8 cellular contexts compared by ENCODE assay signal in genomic region chr17:32142038-32142856, GRCh38. TPM values are rescaled to one million over a fixed set of nuclear protein-coding genes. Genes with fewer than 3 reads are reported as not detected.
DNase-seq lines count a peak whose midpoint lies in the region; ATAC-seq and TF ChIP-seq lines count a peak whose summit lies in the region.

Gene RHOT1 (plus strand): TSS chr17:32142502. CDS start chr17:32142693, 191 bp downstream.

- WGBS in right cardiac atrium, result 1% methylated on average over 84 of the region's 84 CpGs
- 0% methylated on average over 54 to 84 of the region's 84 CpGs for WGBS in aorta, 2 donors

- peak within 1 kb of the TSS; percentile 72 for H3K27ac ChIP-seq in right cardiac atrium (ENCODE audit: low read length)
- H3K27ac ChIP-seq in rectal smooth muscle tissue (ENCODE audit: low read depth, low read length), result peak within 1 kb of the TSS; percentile 88
- H3K27ac ChIP-seq in aorta (ENCODE audit: low read depth in 1 of 2, low read length in 2 of 2), result peak within 1 kb of the TSS; percentile 66 to 87

- H3K9me3 ChIP-seq in right cardiac atrium (ENCODE audit: control insufficient read depth, low read length) (no peaks in the 10 kb centered on the region), aorta (ENCODE audit: control insufficient read depth, low read length) (no peaks in the 10 kb centered on the region)

- H3K36me3 ChIP-seq in rectal smooth muscle tissue (ENCODE audit: control insufficient read depth, insufficient read depth, low read length) (peaks cover 2% of the 10 kb centered on the region), aorta (ENCODE audit: control insufficient read depth in 1 of 2, insufficient read depth in 2 of 2, low read length in 1 of 2) (no peaks in the 10 kb centered on the region)

- DNase-seq in GM12864 (ENCODE audit: low read depth), result peak; percentile 31
- peak; percentile 69 for DNase-seq in NCI-H1105 treated with DMSO at 0.1 percent for 48 hours (lab: John Stamatoyannopoulos, UW)
- peak in 51 of 56 donors; percentile 18 to 85 (median 64) for DNase-seq in amygdala (lab: John Stamatoyannopoulos, UW)
- peak; percentile 78 to 91 (median 89) for DNase-seq in right cardiac atrium
- peak; percentile 82 to 92 for DNase-seq in aorta

- peak within 1 kb of the TSS; percentile 88 for H3K9ac ChIP-seq in rectal smooth muscle tissue (ENCODE audit: low read length)

- ATAC-seq in HG02623 (IDR thresholded peaks at IDR 0.05; ENCODE audit: unreplicated experiment) (peak; percentile 72), right cardiac atrium (peak; percentile 76 to 79), aorta (ENCODE audit: low FRiP score) (peak; percentile 94)

- peak; percentile 79 for TF ChIP-seq CTCF in GM12864 (IDR thresholded peaks at IDR 0.05; ENCODE audit: low read depth, low read length, missing control alignments)

- intact Hi-C loops in T-helper 1 cell treated with Interleukin-12 subunit alpha and Interleukin-12 subunit beta and Interleukin-4 antibody, amounts not matched to agents 30 ng/mL and 1 ng/mL, for 36 hours (cut with micrococcal nuclease), result loop anchor here (1.0 to 5.0 kb wide), 2 partner anchors 210 to 240 kb away; partner anchors contain the start of gene ZNF207
- intact Hi-C loops in right cardiac atrium (cut with DNase I) (no loop called here), aorta (cut with DNase I) (loop anchor here in 1 of 2 donors (10.0 kb wide), 1 partner anchor 137 kb away; the partner anchor contains the start of gene LRRC37B)

- peak within 1 kb of the TSS; percentile 90 for H3K4me3 ChIP-seq in GM12864 (ENCODE audit: low read depth, low read length)
- peak within 1 kb of the TSS; percentile 81 for H3K4me3 ChIP-seq in right cardiac atrium (ENCODE audit: low read length)
- peak within 1 kb of the TSS; percentile 97 for H3K4me3 ChIP-seq in rectal smooth muscle tissue (ENCODE audit: low read length)
- H3K4me3 ChIP-seq in aorta (ENCODE audit: low read length in 2 of 2), result peak within 1 kb of the TSS; percentile 87 to 91

- H3K27me3 ChIP-seq in right cardiac atrium (ENCODE audit: control insufficient read depth, insufficient read depth) (no peaks in the 10 kb centered on the region), rectal smooth muscle tissue (ENCODE audit: control insufficient read depth, insufficient read depth, low read length) (no peaks in the 10 kb centered on the region), aorta (ENCODE audit: control insufficient read depth in 1 of 2, insufficient read depth in 2 of 2, low read length in 1 of 2) (no peaks in the 10 kb centered on the region)

- H3K4me1 ChIP-seq in right cardiac atrium (ENCODE audit: control insufficient read depth, insufficient read depth, low read length), result no peaks in the 10 kb centered on the region
- peaks cover 6% of the 10 kb centered on the region for H3K4me1 ChIP-seq in rectal smooth muscle tissue (ENCODE audit: control insufficient read depth, insufficient read depth, low read length)
- peaks cover 0 to 4% of the 10 kb centered on the region in 2 donors for H3K4me1 ChIP-seq in aorta (ENCODE audit: control insufficient read depth in 1 of 2, insufficient read depth in 2 of 2, low read length in 2 of 2)

RNA-seq across cellular contexts. Expression of gene RHOT1, which starts in this region (rescaled TPM):
- 27.6 and 28.1 TPM in 2 replicates for total RNA-seq in T-helper 1 cell treated with Interleukin-12 subunit alpha and Interleukin-12 subunit beta and Interleukin-4 antibody, amounts not matched to agents 30 ng/mL and 1 ng/mL, for 36 hours
- total RNA-seq in right cardiac atrium (10 to 100 TPM; 51.4 to 69.3 (median 54.5) TPM), aorta (10 to 100 TPM; 36.0 to 42.0 TPM)
- polyA plus RNA-seq in right cardiac atrium (50.9 TPM), aorta (10 to 100 TPM; 28.5 to 38.9 TPM)

Comparison
In these comparisons a context has a peak if more than half of its experiments do, and no peak if none do; other contexts are left out.
1. Peak in every context shown above with its lines: DNase-seq, ATAC-seq, H3K4me3 ChIP-seq and H3K27ac ChIP-seq.
2. DNase-seq: peak in every context shown above with its lines; median percentile 89 in right cardiac atrium; 87 in aorta; 69 in NCI-H1105 treated with DMSO at 0.1 percent for 48 hours; 64 in amygdala; 31 in GM12864.